In genomic region chr2:20541305-20541640, GRCh38 we compare ENCODE assay signal across 24 cellular contexts.
"Had no signal": no experiment of that assay in that cellular context is flagged by ENCODE, and none has a peak within 500 bp of the region (broad histone marks: within the 10 kb centered on the region; RNA-seq: fewer than 3 reads in every experiment).

No MANE protein-coding gene starts in this region.

- ATAC-seq: PC-3 had no signal

- H3K9me3 ChIP-seq: MG63 had no signal

- H3K27me3 Mint-ChIP-seq: activated CD4-positive, alpha-beta memory T cell treated with anti-CD3 and anti-CD28 coated beads for 36 hours; activated naive CD8-positive, alpha-beta T cell treated with anti-CD3 and anti-CD28 coated beads for 36 hours had no signal

- H3K27ac Mint-ChIP-seq: activated CD4-positive, alpha-beta memory T cell treated with anti-CD3 and anti-CD28 coated beads for 36 hours; activated naive CD4-positive, alpha-beta T cell treated with anti-CD3 and anti-CD28 coated beads, Interleukin-2, amount 10 ng/mL, durations not matched to agents 7 days and 5 days; activated naive CD8-positive, alpha-beta T cell treated with anti-CD3 and anti-CD28 coated beads for 36 hours; activated T-helper 2 cell treated with anti-CD3 and anti-CD28 coated beads, Interferon-gamma antibody, Interleukin-2, Interleukin-4, amounts not matched to agents 10 μg/mL and 5 μg/mL and 100 μg/mL, durations not matched to agents 14 hours and 24 hours and 36 hours had no signal

- H3K27me3 ChIP-seq: brain microvascular endothelial cell, MG63 had no signal

- H3K4me1 Mint-ChIP-seq: activated CD4-positive, alpha-beta T cell treated with anti-CD3 and anti-CD28 coated beads, Interleukin-2, amount 10 ng/mL, durations not matched to agents 7 days and 5 days; activated naive CD4-positive, alpha-beta T cell treated with anti-CD3 and anti-CD28 coated beads, Interleukin-2, amount 10 ng/mL, durations not matched to agents 7 days and 5 days; activated naive CD8-positive, alpha-beta T cell treated with anti-CD3 and anti-CD28 coated beads for 36 hours had no signal

- H3K27ac ChIP-seq: brain microvascular endothelial cell, KMS-11 had no signal

- H3K9me3 Mint-ChIP-seq: activated CD4-positive, alpha-beta T cell treated with anti-CD3 and anti-CD28 coated beads, Interleukin-2, amount 10 ng/mL, durations not matched to agents 7 days and 5 days; activated naive CD4-positive, alpha-beta T cell treated with anti-CD3 and anti-CD28 coated beads, Interleukin-2, amount 10 ng/mL, durations not matched to agents 7 days and 5 days; activated naive CD8-positive, alpha-beta T cell treated with anti-CD3 and anti-CD28 coated beads for 36 hours; activated T-helper 2 cell treated with anti-CD3 and anti-CD28 coated beads, Interferon-gamma antibody, Interleukin-2, Interleukin-4, amounts not matched to agents 10 μg/mL and 5 μg/mL and 100 μg/mL, durations not matched to agents 14 hours and 24 hours and 36 hours had no signal

- H3K36me3 ChIP-seq: brain microvascular endothelial cell, MG63 had no signal

- H3K36me3 Mint-ChIP-seq: activated CD4-positive, alpha-beta memory T cell treated with anti-CD3 and anti-CD28 coated beads for 36 hours; activated naive CD4-positive, alpha-beta T cell treated with anti-CD3 and anti-CD28 coated beads, Interleukin-2, amount 10 ng/mL, durations not matched to agents 7 days and 5 days; activated naive CD8-positive, alpha-beta T cell treated with anti-CD3 and anti-CD28 coated beads for 36 hours had no signal

- H3K4me3 ChIP-seq: MG63 had no signal

- H3K4me3 Mint-ChIP-seq: activated CD4-positive, alpha-beta memory T cell treated with anti-CD3 and anti-CD28 coated beads for 36 hours; activated CD4-positive, alpha-beta T cell treated with anti-CD3 and anti-CD28 coated beads, Interleukin-2, amount 10 ng/mL, durations not matched to agents 7 days and 5 days; activated naive CD4-positive, alpha-beta T cell treated with anti-CD3 and anti-CD28 coated beads, Interleukin-2, amount 10 ng/mL, durations not matched to agents 7 days and 5 days; activated naive CD8-positive, alpha-beta T cell treated with anti-CD3 and anti-CD28 coated beads for 36 hours had no signal

- DNase-seq: activated CD4-positive, alpha-beta memory T cell treated with anti-CD3 and anti-CD28 coated beads for 36 hours; activated CD4-positive, alpha-beta T cell treated with anti-CD3 and anti-CD28 coated beads, Interleukin-2, amount 10 ng/mL, durations not matched to agents 7 days and 5 days; activated CD4-positive, CD25-positive, alpha-beta regulatory T cell; activated CD8-positive, alpha-beta memory T cell treated with anti-CD3 and anti-CD28 coated beads for 24 hours; activated gamma-delta T cell treated with Interleukin-2 at 50 U/mL for 16 hours; activated naive CD4-positive, alpha-beta T cell treated with anti-CD3 and anti-CD28 coated beads, Interleukin-2, amount 10 ng/mL, durations not matched to agents 7 days and 5 days; activated naive CD8-positive, alpha-beta T cell treated with anti-CD3 and anti-CD28 coated beads for 36 hours; activated T-cell treated with anti-CD3 and anti-CD28 coated beads for 4 hours; activated T-cell treated with anti-CD3 and anti-CD28 coated beads, Interleukin-2, amount 50 U/mL, for 48 hours; brain microvascular endothelial cell; MG63; MV-4-11; NCI-H1092 treated with DMSO at 0.1 percent for 48 hours; NCI-H1417 treated with DMSO at 0.1 percent for 48 hours; NCI-H1694; NCI-H2029; NCI-H2107; NCI-H226; NCI-H526 treated with DMSO at 0.1 percent for 48 hours; PC-3; SHP77 treated with DMSO at 0.1 percent for 48 hours; T1000 had no signal

- H3K9ac ChIP-seq: KMS-11 had no signal

- H3K4me2 ChIP-seq: KMS-11 had no signal
